Comparison of ENCODE assay signal across 27 cellular contexts in genomic region chr15:91997163-91997562, GRCh38.
"Had no signal": no experiment of that assay in that cellular context is flagged by ENCODE, and none has a peak within 500 bp of the region (broad histone marks: within the 10 kb centered on the region; RNA-seq: fewer than 3 reads in every experiment).

No MANE protein-coding gene starts in this region.

- H3K4me3 ChIP-seq: stomach, suprapubic skin, testis, thoracic aorta, thyroid gland, tibial artery, tibial nerve, transverse colon, upper lobe of left lung, upper lobe of right lung, uterus, vagina had no signal

- H3K4me1 ChIP-seq: stomach, testis, tibial artery, tibial nerve, transverse colon, uterus had no signal

- H3K36me3 ChIP-seq: stomach, suprapubic skin, thoracic aorta, thyroid gland, tibial artery, tibial nerve, transverse colon, upper lobe of left lung, upper lobe of right lung, uterus, vagina had no signal

- H3K9me3 ChIP-seq: stomach, suprapubic skin, testis, thoracic aorta, thyroid gland, tibial artery, tibial nerve, transverse colon, upper lobe of left lung, upper lobe of right lung, uterus, vagina had no signal

- DNase-seq: stimulated activated CD4-positive, alpha-beta T cell treated with anti-CD3 and anti-CD28 coated beads, Interleukin-2, amount 100 ng/mL, for 48 hours; stimulated activated CD4-positive, alpha-beta T cell treated with anti-CD3 and anti-CD28 coated beads, Interleukin-4, amount 100 ng/mL, for 1 hour; stimulated activated CD4-positive, alpha-beta T cell treated with anti-CD3 and anti-CD28 coated beads, Interleukin-4, amount 100 ng/mL, for 24 hours; stimulated activated CD4-positive, alpha-beta T cell treated with anti-CD3 and anti-CD28 coated beads, Interleukin-4, amount 100 ng/mL, for 4 hours; stimulated activated CD8-positive, alpha-beta memory T cell treated with anti-CD3 and anti-CD28 coated beads, Interleukin-4, amount 100 ng/mL, for 48 hours; stimulated activated naive B cell treated with anti-CD40 and anti-IgM and Interleukin-4, amounts not matched to agents 10 μg/mL and 1 μg/mL and 100 μg/mL, for 72 hours; stimulated activated naive CD4-positive, alpha-beta T cell; stimulated activated naive CD4-positive, alpha-beta T cell treated with Interleukin-2 at 50 U/mL for 16 hours; stimulated activated naive CD8-positive, alpha-beta T cell treated with anti-CD3 and anti-CD28 coated beads, Interleukin-15, amount 100 ng/mL, for 72 hours; stimulated activated naive CD8-positive, alpha-beta T cell treated with anti-CD3 and anti-CD28 coated beads, Interleukin-15, Interleukin-2, amounts not matched to agents 100 U/mL and 50 U/mL, for 24 hours; stomach; substantia nigra; testis; thyroid gland; tibial artery; transverse colon; trophoblast cell; upper lobe of left lung; upper lobe of right lung; uterus had no signal

- H3K27ac ChIP-seq: stomach, suprapubic skin, testis, thoracic aorta, thyroid gland, tibial artery, tibial nerve, transverse colon, upper lobe of left lung, upper lobe of right lung, uterus, vagina had no signal

- ATAC-seq: stimulated activated effector memory CD8-positive, alpha-beta T cell treated with anti-CD3 and anti-CD28 coated beads, Interleukin-12 subunit alpha, Interleukin-12 subunit beta, amount 100 ng/mL, for 72 hours; stimulated activated memory B cell treated with anti-CD40 and anti-IgM and Interleukin-4, amounts not matched to agents 10 μg/mL and 1 μg/mL and 100 μg/mL, for 72 hours; stimulated activated naive B cell treated with anti-CD40 and anti-IgM and Interleukin-4, amounts not matched to agents 10 μg/mL and 1 μg/mL and 100 μg/mL, for 72 hours; stimulated activated naive CD8-positive, alpha-beta T cell treated with anti-CD3 and anti-CD28 coated beads, Interleukin-15, amount 100 ng/mL, for 72 hours; stimulated activated naive CD8-positive, alpha-beta T cell treated with anti-CD3 and anti-CD28 coated beads, Interleukin-15, Interleukin-2, amounts not matched to agents 100 U/mL and 50 U/mL, for 24 hours; upper lobe of right lung had no signal

- H3K27me3 ChIP-seq: stomach, suprapubic skin, testis, thyroid gland, tibial artery, tibial nerve, transverse colon, upper lobe of left lung, upper lobe of right lung, uterus, vagina had no signal

- FAIRE-seq: urothelium cell line had no signal
